ENCODE assay signal across 17 cellular contexts in the genomic region with DNA sequence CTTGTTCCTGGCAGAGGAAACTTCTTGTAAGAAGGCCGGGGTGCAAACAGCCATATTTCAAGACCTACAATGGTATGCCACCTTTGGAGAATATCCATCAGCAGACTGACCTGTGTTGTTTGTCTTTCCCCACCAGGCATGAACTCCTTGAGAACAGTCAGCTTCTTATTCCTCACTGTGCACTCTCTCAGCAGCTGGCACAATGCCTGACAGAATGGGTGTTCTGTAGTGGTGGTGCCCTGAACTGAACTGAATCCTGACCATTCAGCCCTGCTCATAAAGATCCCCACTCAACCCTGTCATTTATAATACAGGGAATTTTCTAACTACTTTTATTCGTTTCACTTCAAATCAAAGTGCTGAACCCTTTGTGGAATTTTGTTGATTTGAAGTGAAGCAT.
DNase-seq lines count a peak whose midpoint lies in the region; ATAC-seq and TF ChIP-seq lines count a peak whose summit lies in the region.
"Had no signal": no experiment of that assay in that cellular context is flagged by ENCODE, and none has a peak within 500 bp of the region (broad histone marks: within the 10 kb centered on the region; RNA-seq: fewer than 3 reads in every experiment).

No MANE protein-coding gene starts in this region.

- H3K27me3 ChIP-seq in PC-3 (ENCODE audit: low read length), result peaks cover 3% of the 10 kb centered on the region; the same call in 1 of the 2 replicates
- H3K27me3 ChIP-seq in thyroid gland, result no peaks in the 10 kb centered on the region
- H3K27me3 ChIP-seq: BE2C had no signal

- no peaks in the 10 kb centered on the region for H3F3A ChIP-seq in PC-3 (ENCODE audit: low read length, unreplicated experiment)

- H3K4me1 ChIP-seq in PC-3 (ENCODE audit: insufficient read depth, low read length) (no peaks in the 10 kb centered on the region), thyroid gland (no peaks in the 10 kb centered on the region)
- H3K4me1 ChIP-seq: BE2C, HAP-1 had no signal

- H3K36me3 Mint-ChIP-seq in stimulated activated effector memory CD8-positive, alpha-beta T cell treated with anti-CD3 and anti-CD28 coated beads, Interleukin-12 subunit alpha, Interleukin-12 subunit beta, amount 100 ng/mL, for 72 hours, result no peaks in the 10 kb centered on the region
- H3K36me3 Mint-ChIP-seq: CD4-positive, CD25-positive, alpha-beta regulatory T cell; IgD-negative memory B cell had no signal

- H3K9ac ChIP-seq in PC-3 (ENCODE audit: low read length), result no peak overlapping the region

- no peaks in the 10 kb centered on the region for H3K4me1 Mint-ChIP-seq in stimulated activated effector memory CD8-positive, alpha-beta T cell treated with anti-CD3 and anti-CD28 coated beads, Interleukin-12 subunit alpha, Interleukin-12 subunit beta, amount 100 ng/mL, for 72 hours
- H3K4me1 Mint-ChIP-seq: CD4-positive, CD25-positive, alpha-beta regulatory T cell; IgD-negative memory B cell had no signal

- H3K9me3 ChIP-seq in PC-3 (ENCODE audit: low read length) (no peaks in the 10 kb centered on the region), thyroid gland (no peaks in the 10 kb centered on the region)
- H3K9me3 ChIP-seq: BE2C, HAP-1 had no signal

- H3K9me2 ChIP-seq in PC-3 (replicated peaks; ENCODE audit: low read length), result no peaks in the 10 kb centered on the region

- POLR2A ChIA-PET in PC-3 (lab: Charles Lee; ENCODE audit: unreplicated experiment), result no interaction called here

- no peak overlapping the region for H3K4me3 Mint-ChIP-seq in stimulated activated effector memory CD8-positive, alpha-beta T cell treated with anti-CD3 and anti-CD28 coated beads, Interleukin-12 subunit alpha, Interleukin-12 subunit beta, amount 100 ng/mL, for 72 hours
- H3K4me3 Mint-ChIP-seq: CD4-positive, CD25-positive, alpha-beta regulatory T cell; IgD-negative memory B cell had no signal

- H3K4me2 ChIP-seq in PC-3 (ENCODE audit: low read length), result no peak overlapping the region

- 24 to 31% methylated on average over 2 of the region's 2 CpGs for WGBS in thyroid gland, 2 donors

- H3K9me3 Mint-ChIP-seq in stimulated activated effector memory CD8-positive, alpha-beta T cell treated with anti-CD3 and anti-CD28 coated beads, Interleukin-12 subunit alpha, Interleukin-12 subunit beta, amount 100 ng/mL, for 72 hours, result peaks cover 3% of the 10 kb centered on the region

- TF ChIP-seq CTCF in PC-3 (conservative IDR thresholded peaks at IDR 0.05; ENCODE audit: low read depth, low read length), result no peak
- no peak for TF ChIP-seq CTCF in thyroid gland (IDR thresholded peaks at IDR 0.05)

- BruUV-seq in PC-3 (replicated peaks; lab: Mats Ljungman, UMichigan), result no TSS peak

- no peaks in the 10 kb centered on the region for H3K79me2 ChIP-seq in PC-3 (ENCODE audit: low read length)

- H3K36me3 ChIP-seq in PC-3 (ENCODE audit: low read depth, low read length) (no peaks in the 10 kb centered on the region), thyroid gland (no peaks in the 10 kb centered on the region)
- H3K36me3 ChIP-seq: BE2C, HAP-1 had no signal

- H3K4me3 ChIP-seq in PC-3 (ENCODE audit: low read length) (no peak overlapping the region), thyroid gland (replicated peaks in 1 of 3) (no peak overlapping the region)
- H3K4me3 ChIP-seq: GM12878, HAP-1 had no signal

- no peak overlapping the region for H3K27ac ChIP-seq in PC-3 (ENCODE audit: low read length)
- H3K27ac ChIP-seq in thyroid gland, result no peak overlapping the region

- no peak for TF ChIP-seq POLR2A in thyroid gland (IDR thresholded peaks at IDR 0.05)

- no peaks in the 10 kb centered on the region for H4K20me1 ChIP-seq in PC-3 (ENCODE audit: low read length)

- CTCF ChIA-PET in PC-3 (lab: Charles Lee), result no interaction called here

- DNase-seq in COLO829 (ENCODE audit: low spot score) (peak; percentile 2), PC-3 (peak; percentile 9), astrocyte of the hippocampus (ENCODE audit: low read depth, low spot score) (peak; percentile 5), thyroid gland (peak; percentile 56 to 57), cerebellar cortex (ENCODE audit: low spot score) (no peak)
- DNase-seq in stimulated activated effector memory CD8-positive, alpha-beta T cell treated with anti-CD3 and anti-CD28 coated beads, Interleukin-12 subunit alpha, Interleukin-12 subunit beta, amount 100 ng/mL, for 72 hours (ENCODE audit: low spot score in 2 of 2), result no peak
- no peak for DNase-seq in activated naive CD4-positive, alpha-beta T cell treated with Interleukin-2 at 50 U/mL for 16 hours
- DNase-seq: BE2C; C1 segment of cervical spinal cord; CD4-positive, CD25-positive, alpha-beta regulatory T cell; DMS153; DMS79 treated with DMSO at 0.1 percent for 48 hours; GF-D8 had no signal

- intact Hi-C loops in PC-3 (cut with micrococcal nuclease), result no loop called here
- intact Hi-C loops in thyroid gland (cut with DNase I), result no loop called here

- ATAC-seq in PC-3, result no peak; the same call in 1 of the 2 replicates
- ATAC-seq in stimulated activated effector memory CD8-positive, alpha-beta T cell treated with anti-CD3 and anti-CD28 coated beads, Interleukin-12 subunit alpha, Interleukin-12 subunit beta, amount 100 ng/mL, for 72 hours, result no peak
- ATAC-seq: GM12878, HepG2 had no signal

- no peak overlapping the region for H3K27ac Mint-ChIP-seq in stimulated activated effector memory CD8-positive, alpha-beta T cell treated with anti-CD3 and anti-CD28 coated beads, Interleukin-12 subunit alpha, Interleukin-12 subunit beta, amount 100 ng/mL, for 72 hours
- H3K27ac Mint-ChIP-seq: CD4-positive, CD25-positive, alpha-beta regulatory T cell; IgD-negative memory B cell had no signal

- no peak overlapping the region for H2AFZ ChIP-seq in PC-3 (ENCODE audit: low read length)

Comparison
In these comparisons a context has a peak if more than half of its experiments do, and no peak if none do; other contexts are left out.
1. DNase-seq: peak in COLO829 (single experiment), PC-3 (single experiment), astrocyte of the hippocampus (single experiment) and thyroid gland (2 of 2); none in cerebellar cortex (single experiment), stimulated activated effector memory CD8-positive, alpha-beta T cell treated with anti-CD3 and anti-CD28 coated beads, Interleukin-12 subunit alpha, Interleukin-12 subunit beta, amount 100 ng/mL, for 72 hours (0 of 2) and activated naive CD4-positive, alpha-beta T cell treated with Interleukin-2 at 50 U/mL for 16 hours (single experiment).